Comparison of ENCODE assay signal across 31 cellular contexts in genomic region chr2:127020536-127020935, GRCh38.
"Had no signal": no experiment of that assay in that cellular context is flagged by ENCODE, and none has a peak within 500 bp of the region (broad histone marks: within the 10 kb centered on the region; RNA-seq: fewer than 3 reads in every experiment).

No MANE protein-coding gene starts in this region.

- H3K9me3 Mint-ChIP-seq: natural killer cell treated with Interleukin-12 subunit alpha and Interleukin-12 subunit beta and Interleukin-15 and Interleukin-18, amount 100 ng/mL, for 72 hours; neural crest cell; type B pancreatic cell had no signal

- ATAC-seq: naive thymus-derived CD8-positive, alpha-beta T cell; natural killer cell treated with Interleukin-12 subunit alpha and Interleukin-12 subunit beta and Interleukin-15 and Interleukin-18, amount 100 ng/mL, for 72 hours; psoas muscle; right cardiac atrium; right lobe of liver; stimulated activated memory B cell treated with anti-CD40 and anti-IgM and Interleukin-4, amounts not matched to agents 10 μg/mL and 1 μg/mL and 100 μg/mL, for 72 hours; stimulated activated naive CD8-positive, alpha-beta T cell treated with anti-CD3 and anti-CD28 coated beads, Interleukin-15, amount 100 ng/mL, for 72 hours; stimulated activated naive CD8-positive, alpha-beta T cell treated with anti-CD3 and anti-CD28 coated beads, Interleukin-15, Interleukin-2, amounts not matched to agents 100 U/mL and 50 U/mL, for 24 hours; upper lobe of right lung had no signal

- H3K27ac Mint-ChIP-seq: naive B cell; naive thymus-derived CD8-positive, alpha-beta T cell; natural killer cell treated with Interleukin-12 subunit alpha and Interleukin-12 subunit beta and Interleukin-15 and Interleukin-18, amount 100 ng/mL, for 72 hours; nephron progenitor cell; progenitor cell of endocrine pancreas; stimulated activated memory B cell treated with anti-CD40 and anti-IgM and Interleukin-4, amounts not matched to agents 10 μg/mL and 1 μg/mL and 100 μg/mL, for 72 hours; stimulated activated naive CD8-positive, alpha-beta T cell treated with anti-CD3 and anti-CD28 coated beads, Interleukin-15, amount 100 ng/mL, for 72 hours; type B pancreatic cell had no signal

- H2AFZ ChIP-seq: parathyroid adenoma had no signal

- H3K9ac ChIP-seq: parathyroid adenoma had no signal

- H3K9me3 ChIP-seq: ovary, psoas muscle, right lobe of liver, suprapubic skin, testis, tibial artery, transverse colon, upper lobe of right lung, uterus had no signal

- H3K4me3 Mint-ChIP-seq: naive B cell; naive thymus-derived CD8-positive, alpha-beta T cell; natural killer cell treated with Interleukin-12 subunit alpha and Interleukin-12 subunit beta and Interleukin-15 and Interleukin-18, amount 100 ng/mL, for 72 hours; nephron progenitor cell; neural crest cell; stimulated activated memory B cell treated with anti-CD40 and anti-IgM and Interleukin-4, amounts not matched to agents 10 μg/mL and 1 μg/mL and 100 μg/mL, for 72 hours; stimulated activated naive CD8-positive, alpha-beta T cell treated with anti-CD3 and anti-CD28 coated beads, Interleukin-15, amount 100 ng/mL, for 72 hours; type B pancreatic cell had no signal

- H3K36me3 ChIP-seq: ovary, right lobe of liver, sigmoid colon, suprapubic skin, tibial artery, transverse colon, upper lobe of right lung, uterus had no signal

- H3K4me1 ChIP-seq: parathyroid adenoma, testis, uterus had no signal

- H3K27ac ChIP-seq: ovary, parathyroid adenoma, psoas muscle, right lobe of liver, sigmoid colon, suprapubic skin, testis, tibial artery, transverse colon, upper lobe of right lung, uterus had no signal

- DNase-seq: naive B cell; naive thymus-derived CD8-positive, alpha-beta T cell; nephron progenitor cell; occipital lobe; ovary; posterior cingulate gyrus; psoas muscle; right cardiac atrium; right lobe of liver; sigmoid colon; small intestine; stimulated activated CD4-positive, alpha-beta T cell treated with anti-CD3 and anti-CD28 coated beads, Interleukin-15, amount 100 ng/mL, for 24 hours; stimulated activated CD4-positive, alpha-beta T cell treated with anti-CD3 and anti-CD28 coated beads, Interleukin-4, amount 100 ng/mL, for 1 hour; stimulated activated CD4-positive, alpha-beta T cell treated with anti-CD3 and anti-CD28 coated beads, Interleukin-4, amount 100 ng/mL, for 4 hours; stimulated activated CD8-positive, alpha-beta memory T cell treated with anti-CD3 and anti-CD28 coated beads, Interleukin-4, amount 100 ng/mL, for 48 hours; stimulated activated naive CD4-positive, alpha-beta T cell; stimulated activated naive CD8-positive, alpha-beta T cell treated with anti-CD3 and anti-CD28 coated beads, Interleukin-15, amount 100 ng/mL, for 72 hours; stimulated activated naive CD8-positive, alpha-beta T cell treated with anti-CD3 and anti-CD28 coated beads, Interleukin-15, Interleukin-2, amounts not matched to agents 100 U/mL and 50 U/mL, for 24 hours; substantia nigra; testis; tibial artery; transverse colon; upper lobe of right lung; uterus had no signal

- H3K27me3 ChIP-seq: ovary, right lobe of liver, testis, upper lobe of right lung, uterus had no signal

- H3K4me3 ChIP-seq: ovary, psoas muscle, right lobe of liver, sigmoid colon, suprapubic skin, testis, tibial artery, transverse colon, upper lobe of right lung, uterus had no signal

- H3K79me2 ChIP-seq: parathyroid adenoma had no signal

- H3K36me3 Mint-ChIP-seq: naive B cell; naive thymus-derived CD8-positive, alpha-beta T cell; natural killer cell treated with Interleukin-12 subunit alpha and Interleukin-12 subunit beta and Interleukin-15 and Interleukin-18, amount 100 ng/mL, for 72 hours; stimulated activated memory B cell treated with anti-CD40 and anti-IgM and Interleukin-4, amounts not matched to agents 10 μg/mL and 1 μg/mL and 100 μg/mL, for 72 hours; type B pancreatic cell had no signal
